ENCODE assay signal across 1 cellular context in the genomic region with DNA sequence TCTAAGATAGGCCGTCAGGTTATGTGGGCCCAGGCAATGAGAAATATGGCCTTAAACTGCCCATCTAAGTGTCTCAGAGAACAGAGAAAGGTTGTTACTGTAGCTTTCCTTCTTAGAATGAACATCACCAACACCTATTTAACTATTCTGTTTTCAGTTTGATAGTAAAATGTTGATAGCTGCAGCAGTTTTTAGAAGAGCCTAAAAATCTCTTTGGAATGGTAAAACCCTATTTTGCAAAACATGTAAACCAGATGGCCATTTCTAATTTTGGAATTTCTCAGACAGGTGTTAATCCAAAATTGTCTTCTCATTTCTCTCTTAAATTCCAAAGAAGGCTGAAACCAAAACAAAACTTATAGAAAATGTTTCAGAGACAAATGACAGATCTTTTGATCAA.
TF ChIP-seq lines count a peak whose summit lies in the region.

No MANE protein-coding gene starts in this region.

TF ChIP-seq in GM12878, 131 proteins besides CTCF, POLR2A, EP300 and RAD21:
- no peak for TF ChIP-seq MYC (IDR thresholded peaks at IDR 0.05; ENCODE audit: insufficient read depth, insufficient read length, insufficient replicate concordance, low read length, severe bottlenecking)
- no peak for TF ChIP-seq TARDBP (IDR thresholded peaks at IDR 0.05; ENCODE audit: borderline replicate concordance)
- no peak for TF ChIP-seq FOXM1 (IDR thresholded peaks at IDR 0.05; ENCODE audit: low read depth, low read length)
- no peak for TF ChIP-seq CBX5 (IDR thresholded peaks at IDR 0.05; ENCODE audit: low read depth)
- TF ChIP-seq ZNF384 (IDR thresholded peaks at IDR 0.05; ENCODE audit: borderline replicate concordance, low read depth, low read length): no peak
- TF ChIP-seq, protein P1, sequence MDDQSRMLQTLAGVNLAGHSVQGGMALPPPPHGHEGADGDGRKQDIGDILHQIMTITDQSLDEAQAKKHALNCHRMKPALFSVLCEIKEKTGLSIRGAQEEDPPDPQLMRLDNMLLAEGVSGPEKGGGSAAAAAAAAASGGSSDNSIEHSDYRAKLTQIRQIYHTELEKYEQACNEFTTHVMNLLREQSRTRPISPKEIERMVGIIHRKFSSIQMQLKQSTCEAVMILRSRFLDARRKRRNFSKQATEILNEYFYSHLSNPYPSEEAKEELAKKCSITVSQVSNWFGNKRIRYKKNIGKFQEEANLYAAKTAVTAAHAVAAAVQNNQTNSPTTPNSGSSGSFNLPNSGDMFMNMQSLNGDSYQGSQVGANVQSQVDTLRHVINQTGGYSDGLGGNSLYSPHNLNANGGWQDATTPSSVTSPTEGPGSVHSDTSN (IDR thresholded peaks at IDR 0.05; ENCODE audit: insufficient replicate concordance, low read depth, low read length): no peak
- TF ChIP-seq STAT1 (conservative IDR thresholded peaks at IDR 0.05): no peak
- no peak for TF ChIP-seq TBL1XR1 (IDR thresholded peaks at IDR 0.05; ENCODE audit: low read depth, low read length)
- TF ChIP-seq, protein P2, sequence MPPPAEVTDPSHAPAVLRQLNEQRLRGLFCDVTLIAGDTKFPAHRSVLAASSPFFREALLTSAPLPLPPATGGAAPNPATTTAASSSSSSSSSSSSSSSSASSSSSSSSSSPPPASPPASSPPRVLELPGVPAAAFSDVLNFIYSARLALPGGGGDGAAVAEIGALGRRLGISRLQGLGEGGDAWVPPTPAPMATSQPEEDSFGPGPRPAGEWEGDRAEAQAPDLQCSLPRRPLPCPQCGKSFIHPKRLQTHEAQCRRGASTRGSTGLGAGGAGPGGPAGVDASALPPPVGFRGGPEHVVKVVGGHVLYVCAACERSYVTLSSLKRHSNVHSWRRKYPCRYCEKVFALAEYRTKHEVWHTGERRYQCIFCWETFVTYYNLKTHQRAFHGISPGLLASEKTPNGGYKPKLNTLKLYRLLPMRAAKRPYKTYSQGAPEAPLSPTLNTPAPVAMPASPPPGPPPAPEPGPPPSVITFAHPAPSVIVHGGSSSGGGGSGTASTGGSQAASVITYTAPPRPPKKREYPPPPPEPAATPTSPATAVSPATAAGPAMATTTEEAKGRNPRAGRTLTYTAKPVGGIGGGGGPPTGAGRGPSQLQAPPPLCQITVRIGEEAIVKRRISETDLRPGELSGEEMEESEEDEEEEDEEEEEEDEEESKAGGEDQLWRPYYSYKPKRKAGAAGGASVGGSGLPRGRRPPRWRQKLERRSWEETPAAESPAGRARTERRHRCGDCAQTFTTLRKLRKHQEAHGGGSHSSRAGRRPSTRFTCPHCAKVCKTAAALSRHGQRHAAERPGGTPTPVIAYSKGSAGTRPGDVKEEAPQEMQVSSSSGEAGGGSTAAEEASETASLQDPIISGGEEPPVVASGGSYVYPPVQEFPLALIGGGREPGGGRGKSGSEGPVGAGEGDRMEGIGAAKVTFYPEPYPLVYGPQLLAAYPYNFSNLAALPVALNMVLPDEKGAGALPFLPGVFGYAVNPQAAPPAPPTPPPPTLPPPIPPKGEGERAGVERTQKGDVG (CRISPR knock-in tag; IDR thresholded peaks at IDR 0.05): no peak
- TF ChIP-seq ESRRA (IDR thresholded peaks at IDR 0.05; ENCODE audit: low read length): no peak
- no peak for TF ChIP-seq BMI1 (IDR thresholded peaks at IDR 0.05; ENCODE audit: borderline replicate concordance)
- TF ChIP-seq, protein P3, sequence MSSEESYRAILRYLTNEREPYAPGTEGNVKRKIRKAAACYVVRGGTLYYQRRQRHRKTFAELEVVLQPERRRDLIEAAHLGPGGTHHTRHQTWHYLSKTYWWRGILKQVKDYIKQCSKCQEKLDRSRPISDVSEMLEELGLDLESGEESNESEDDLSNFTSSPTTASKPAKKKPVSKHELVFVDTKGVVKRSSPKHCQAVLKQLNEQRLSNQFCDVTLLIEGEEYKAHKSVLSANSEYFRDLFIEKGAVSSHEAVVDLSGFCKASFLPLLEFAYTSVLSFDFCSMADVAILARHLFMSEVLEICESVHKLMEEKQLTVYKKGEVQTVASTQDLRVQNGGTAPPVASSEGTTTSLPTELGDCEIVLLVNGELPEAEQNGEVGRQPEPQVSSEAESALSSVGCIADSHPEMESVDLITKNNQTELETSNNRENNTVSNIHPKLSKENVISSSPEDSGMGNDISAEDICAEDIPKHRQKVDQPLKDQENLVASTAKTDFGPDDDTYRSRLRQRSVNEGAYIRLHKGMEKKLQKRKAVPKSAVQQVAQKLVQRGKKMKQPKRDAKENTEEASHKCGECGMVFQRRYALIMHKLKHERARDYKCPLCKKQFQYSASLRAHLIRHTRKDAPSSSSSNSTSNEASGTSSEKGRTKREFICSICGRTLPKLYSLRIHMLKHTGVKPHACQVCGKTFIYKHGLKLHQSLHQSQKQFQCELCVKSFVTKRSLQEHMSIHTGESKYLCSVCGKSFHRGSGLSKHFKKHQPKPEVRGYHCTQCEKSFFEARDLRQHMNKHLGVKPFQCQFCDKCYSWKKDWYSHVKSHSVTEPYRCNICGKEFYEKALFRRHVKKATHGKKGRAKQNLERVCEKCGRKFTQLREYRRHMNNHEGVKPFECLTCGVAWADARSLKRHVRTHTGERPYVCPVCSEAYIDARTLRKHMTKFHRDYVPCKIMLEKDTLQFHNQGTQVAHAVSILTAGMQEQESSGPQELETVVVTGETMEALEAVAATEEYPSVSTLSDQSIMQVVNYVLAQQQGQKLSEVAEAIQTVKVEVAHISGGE (CRISPR knock-in tag; IDR thresholded peaks at IDR 0.05): no peak
- TF ChIP-seq, protein P4, sequence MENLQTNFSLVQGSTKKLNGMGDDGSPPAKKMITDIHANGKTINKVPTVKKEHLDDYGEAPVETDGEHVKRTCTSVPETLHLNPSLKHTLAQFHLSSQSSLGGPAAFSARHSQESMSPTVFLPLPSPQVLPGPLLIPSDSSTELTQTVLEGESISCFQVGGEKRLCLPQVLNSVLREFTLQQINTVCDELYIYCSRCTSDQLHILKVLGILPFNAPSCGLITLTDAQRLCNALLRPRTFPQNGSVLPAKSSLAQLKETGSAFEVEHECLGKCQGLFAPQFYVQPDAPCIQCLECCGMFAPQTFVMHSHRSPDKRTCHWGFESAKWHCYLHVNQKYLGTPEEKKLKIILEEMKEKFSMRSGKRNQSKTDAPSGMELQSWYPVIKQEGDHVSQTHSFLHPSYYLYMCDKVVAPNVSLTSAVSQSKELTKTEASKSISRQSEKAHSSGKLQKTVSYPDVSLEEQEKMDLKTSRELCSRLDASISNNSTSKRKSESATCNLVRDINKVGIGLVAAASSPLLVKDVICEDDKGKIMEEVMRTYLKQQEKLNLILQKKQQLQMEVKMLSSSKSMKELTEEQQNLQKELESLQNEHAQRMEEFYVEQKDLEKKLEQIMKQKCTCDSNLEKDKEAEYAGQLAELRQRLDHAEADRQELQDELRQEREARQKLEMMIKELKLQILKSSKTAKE (IDR thresholded peaks at IDR 0.05; ENCODE audit: low read depth, poor library complexity, severe bottlenecking): no peak
- TF ChIP-seq SMAD5 (IDR thresholded peaks at IDR 0.05; ENCODE audit: low read depth): no peak
- TF ChIP-seq BCL11A (IDR thresholded peaks at IDR 0.05; ENCODE audit: low read depth, low read length): no peak
